Comparison of ENCODE assay signal across 12 cellular contexts in the genomic region with DNA sequence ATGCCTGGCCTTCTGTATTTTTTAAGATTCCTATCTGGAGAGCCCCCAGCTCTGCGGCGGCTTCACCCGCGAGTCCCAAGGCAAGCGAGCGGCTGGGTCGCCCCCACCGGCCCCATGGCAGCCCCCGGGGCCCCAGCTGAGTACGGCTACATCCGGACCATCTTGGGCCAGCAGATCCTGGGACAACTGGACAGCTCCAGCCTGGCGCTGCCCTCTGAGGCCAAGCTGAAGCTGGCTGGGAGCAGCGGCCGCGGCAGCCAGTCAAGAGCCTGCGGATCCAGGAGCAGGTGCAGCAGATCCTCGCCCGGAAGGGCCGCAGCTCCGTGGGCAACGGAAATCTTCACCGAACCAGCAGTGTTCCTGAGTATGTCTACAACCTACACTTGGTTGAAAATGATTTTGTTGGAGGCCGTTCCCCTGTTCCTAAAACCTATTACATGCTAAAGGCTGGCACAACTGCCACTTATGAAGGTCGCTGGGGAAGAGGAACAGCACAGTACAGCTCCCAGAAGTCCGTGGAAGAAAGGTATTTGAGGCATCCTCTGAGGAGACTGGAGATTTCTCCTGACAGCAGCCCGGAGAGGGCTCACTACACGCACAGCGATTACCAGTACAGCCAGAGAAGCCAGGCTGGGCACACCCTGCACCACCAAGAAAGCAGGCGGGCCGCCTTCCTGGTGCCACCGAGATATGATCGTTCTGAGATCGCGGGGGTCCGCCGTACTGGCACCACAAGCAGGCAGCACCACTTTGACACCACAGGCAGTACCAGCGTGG. TPM values are rescaled to one million over a fixed set of nuclear protein-coding genes. Genes with fewer than 3 reads are reported as not detected.
A peak's percentile ranks its signal among the peaks of the same experiment; 100 is the strongest.
DNase-seq lines count a peak whose midpoint lies in the region; ATAC-seq, FAIRE-seq and TF ChIP-seq lines count a peak whose summit lies in the region.
"Not testable (repeated sequence)": the region's sequence is repeated elsewhere in the genome, so short reads cannot be mapped to it uniquely, and the experiment has no call there.
"Had no signal": no experiment of that assay in that cellular context is flagged by ENCODE, and none has a peak within 500 bp of the region (broad histone marks: within the 10 kb centered on the region; RNA-seq: fewer than 3 reads in every experiment).

No MANE protein-coding gene starts in this region.

- not testable (repeated sequence) for H2AFZ ChIP-seq in IMR-90 (replicated peaks; ENCODE audit: low read length, poor library complexity); keratinocyte (ENCODE audit: control insufficient read depth, low read length); trophoblast cell (ENCODE audit: insufficient read depth, low read length, poor library complexity)

- not testable (repeated sequence) for H2BK5ac ChIP-seq in IMR-90 (ENCODE audit: low read depth, low read length, poor library complexity, severe bottlenecking)
- peak overlapping the region; percentile 57 for H2BK5ac ChIP-seq in trophoblast cell (ENCODE audit: low read depth, low read length, poor library complexity)

- POLR2A ChIA-PET in IMR-90 (lab: Charles Lee; ENCODE audit: unreplicated experiment) = not testable (repeated sequence)

- not testable (repeated sequence) for H4K8ac ChIP-seq in IMR-90 (ENCODE audit: low read depth in 2 of 2, low read length in 2 of 2); trophoblast cell (ENCODE audit: low read depth, low read length)

- not testable (repeated sequence) for H3K4ac ChIP-seq in IMR-90 (ENCODE audit: low read depth, low read length)
- peak overlapping the region; percentile 21 for H3K4ac ChIP-seq in trophoblast cell (ENCODE audit: low read depth, low read length)

- not testable (repeated sequence) for TF ChIP-seq CTCF in IMR-90 (conservative IDR thresholded peaks at IDR 0.05; ENCODE audit: low read depth, low read length); keratinocyte (optimal IDR thresholded peaks at IDR 0.05 in 1 of 3, IDR thresholded peaks at IDR 0.05 in 1 of 3, conservative IDR thresholded peaks at IDR 0.05 in 1 of 3; ENCODE audit: extremely low read depth in 1 of 3, insufficient read depth in 2 of 3, low read length in 3 of 3)

- not testable (repeated sequence) for H3K27me3 ChIP-seq in IMR-90 (ENCODE audit: control insufficient read depth, insufficient read depth, low read length); keratinocyte (ENCODE audit: control insufficient read depth, extremely low read depth, insufficient read depth, low read length); trophoblast cell (ENCODE audit: insufficient read depth, low read length)

- H2BK120ac ChIP-seq in IMR-90 (ENCODE audit: low read depth, low read length) = not testable (repeated sequence)
- peak overlapping the region; percentile 85 for H2BK120ac ChIP-seq in trophoblast cell (ENCODE audit: insufficient read depth, low read length, poor library complexity)

- peak overlapping the region; percentile 96 for H2BK12ac ChIP-seq in trophoblast cell (ENCODE audit: low read length)

- dilution Hi-C loops in IMR-90 (cut with HindIII; ENCODE audit: low sequenced_read_pairs, unreplicated experiment); keratinocyte (cut with MboI; ENCODE audit: extremely low pct_ligation_motif_present, low sequenced_read_pairs): not testable (repeated sequence)

- H2AK5ac ChIP-seq in IMR-90 (ENCODE audit: low read depth, low read length) (peak overlapping the region; percentile 39; the same call in 1 of the 2 replicates), trophoblast cell (ENCODE audit: low read length) (peak overlapping the region; percentile 88)

- in situ Hi-C loops in IMR-90 (cut with MboI; ENCODE audit: low sequenced_read_pairs) = not testable (repeated sequence)

- not testable (repeated sequence) for H3K4me2 ChIP-seq in IMR-90 (ENCODE audit: low read depth, low read length); keratinocyte (ENCODE audit: control insufficient read depth, extremely low read depth, insufficient read depth, low read depth, low read length); trophoblast cell (ENCODE audit: low read length)

- intact Hi-C loops in IMR-90 (cut with micrococcal nuclease); Right ventricle myocardium inferior (cut with DNase I): not testable (repeated sequence)

- not testable (repeated sequence) for TF ChIP-seq POLR2A in IMR-90 (IDR thresholded peaks at IDR 0.05; ENCODE audit: low read depth, low read length)

- not testable (repeated sequence) for H3K4me3 ChIP-seq in IMR-90 (ENCODE audit: insufficient read depth, low read depth, low read length); keratinocyte (ENCODE audit: control insufficient read depth in 2 of 3, extremely low read depth in 1 of 3, insufficient read depth in 2 of 3, low read depth in 1 of 3, low read length in 3 of 3); trophoblast cell (ENCODE audit: low read depth, low read length)

- H4K12ac ChIP-seq in trophoblast cell (ENCODE audit: low read depth, low read length) = not testable (repeated sequence)

- not testable (repeated sequence) for H2BK20ac ChIP-seq in IMR-90 (ENCODE audit: low read depth, low read length)

- peak; percentile 53 for FAIRE-seq in keratinocyte (lab: Jason Lieb, UNC)
- FAIRE-seq in urothelium cell line (lab: Jason Lieb, UNC) = peak; percentile 95

- not testable (repeated sequence) for TF ChIP-seq RAD21 in IMR-90 (IDR thresholded peaks at IDR 0.05; ENCODE audit: low read length)

- WGBS in IMR-90 (ENCODE audit: extremely low coverage in 2 of 2, insufficient read length in 1 of 2), 2 experiments = 93% methylated on average over 12 of the region's 37 CpGs; no CpG with 5 or more reads in 1 of the 2 experiments
- WGBS in trophoblast cell (ENCODE audit: extremely low coverage, insufficient coverage, insufficient read length) = no CpG with 5 or more reads among the region's 37 CpGs

- not testable (repeated sequence) for H2BK15ac ChIP-seq in IMR-90 (ENCODE audit: low read depth, low read length)

- not testable (repeated sequence) for H3K9me1 ChIP-seq in IMR-90 (ENCODE audit: insufficient read depth, low read length); keratinocyte (ENCODE audit: control insufficient read depth, extremely low read depth, insufficient read depth, low read length)

- ATAC-seq in IMR-90 (ENCODE audit: low read depth) = not testable (repeated sequence)
- ATAC-seq in Right ventricle myocardium inferior = peak; percentile 42

- DNase-seq in COLO668 (lab: John Stamatoyannopoulos, UW; ENCODE audit: unreplicated experiment) (peak; percentile 5), SHP77 treated with DMSO at 0.1 percent for 48 hours (lab: John Stamatoyannopoulos, UW) (peak; percentile 0)
- DNase-seq in IMR-90; Right ventricle myocardium inferior (ENCODE audit: missing footprints); keratinocyte (ENCODE audit: low read depth, low spot score); trophoblast cell; urothelium cell line (ENCODE audit: low spot score): not testable (repeated sequence)

- H4K91ac ChIP-seq in IMR-90 (ENCODE audit: insufficient read depth, low read depth, low read length) = not testable (repeated sequence)
- peak overlapping the region; percentile 95 for H4K91ac ChIP-seq in trophoblast cell (ENCODE audit: low read depth, low read length)

- H3K14ac ChIP-seq in IMR-90 (replicated peaks; ENCODE audit: low read depth, low read length) = not testable (repeated sequence)
- peak overlapping the region; percentile 42 for H3K14ac ChIP-seq in trophoblast cell (ENCODE audit: low read length)

- H3K23ac ChIP-seq in IMR-90 (ENCODE audit: low read depth, low read length); trophoblast cell (ENCODE audit: low read length): not testable (repeated sequence)

- not testable (repeated sequence) for H3K9me3 ChIP-seq in IMR-90 (ENCODE audit: control insufficient read depth, insufficient read depth, low read length); keratinocyte (ENCODE audit: control insufficient read depth, low read depth, low read length); trophoblast cell (ENCODE audit: insufficient read depth, low read depth, low read length)

- CTCF ChIA-PET in IMR-90 (lab: Yijun Ruan, JAX) = not testable (repeated sequence)

- not testable (repeated sequence) for H2AK9ac ChIP-seq in IMR-90 (replicated peaks; ENCODE audit: low read depth, low read length, poor library complexity)

- H4K20me1 ChIP-seq in IMR-90 (ENCODE audit: insufficient read depth, low read length); keratinocyte (ENCODE audit: control insufficient read depth, extremely low read depth, insufficient read depth, low read length): not testable (repeated sequence)

- not testable (repeated sequence) for H3K56ac ChIP-seq in IMR-90 (ENCODE audit: extremely low read depth, insufficient read depth, low read length)

- not testable (repeated sequence) for H3K36me3 ChIP-seq in IMR-90 (ENCODE audit: control insufficient read depth, insufficient read depth, low read length); keratinocyte (ENCODE audit: control insufficient read depth in 2 of 2, extremely low read depth in 1 of 2, insufficient read depth in 2 of 2, low read length in 2 of 2); trophoblast cell (ENCODE audit: control insufficient read depth in 1 of 2, insufficient read depth in 2 of 2, low read length in 2 of 2)

- not testable (repeated sequence) for H3K18ac ChIP-seq in IMR-90 (ENCODE audit: low read depth, low read length)
- H3K18ac ChIP-seq in trophoblast cell (ENCODE audit: low read length) = peak overlapping the region; percentile 57

- H3K79me1 ChIP-seq in IMR-90 (ENCODE audit: low read depth in 1 of 2, low read length in 2 of 2) = not testable (repeated sequence)
- H3K79me1 ChIP-seq in trophoblast cell (ENCODE audit: low read length) = peaks cover 10% of the 10 kb centered on the region

- H3K4me1 ChIP-seq in IMR-90 (ENCODE audit: control insufficient read depth, insufficient read depth, low read length); keratinocyte (ENCODE audit: control insufficient read depth, extremely low read depth, insufficient read depth, low read length): not testable (repeated sequence)
- peaks cover 8 to 12% of the 10 kb centered on the region in 2 experiments for H3K4me1 ChIP-seq in trophoblast cell (ENCODE audit: control insufficient read depth in 1 of 2, insufficient read depth in 2 of 2, low read length in 2 of 2)

- not testable (repeated sequence) for H3K9ac ChIP-seq in IMR-90 (ENCODE audit: low read depth, low read length); keratinocyte (ENCODE audit: control insufficient read depth, extremely low read depth, insufficient read depth, low read length); trophoblast cell (ENCODE audit: low read length)

- not testable (repeated sequence) for H4K5ac ChIP-seq in IMR-90 (ENCODE audit: low read depth, low read length)

- not testable (repeated sequence) for BruUV-seq in IMR-90 (replicated peaks; lab: Mats Ljungman, UMichigan)

- H3K27ac ChIP-seq in IMR-90 (ENCODE audit: insufficient read depth, low read length); keratinocyte (ENCODE audit: control insufficient read depth, insufficient read depth, low read length): not testable (repeated sequence)
- H3K27ac ChIP-seq in trophoblast cell (ENCODE audit: low read depth, low read length) = peak overlapping the region; percentile 52

- not testable (repeated sequence) for H3K79me2 ChIP-seq in keratinocyte (ENCODE audit: control insufficient read depth, insufficient read depth, low read length); trophoblast cell (ENCODE audit: control insufficient read depth, insufficient read depth, low read length, poor library complexity)

RNA-seq across cellular contexts. Expression of gene VAMP1, which starts 7.3 kb away (rescaled TPM):
- total RNA-seq in IMR-90 (2012; rRNA removed) (7.2 and 7.5 TPM in 2 replicates), Right ventricle myocardium inferior (4.2 TPM)
- polyA plus RNA-seq in IMR-90 (2012; rRNA removed) (21.9 and 23.1 TPM in 2 replicates), keratinocyte (5.3 to 7.8 TPM (median 6.7 TPM) in 3 replicates)
- 10.5 and 21.1 TPM in 2 replicates for polyA plus RNA-seq in IMR-90 (2012; cell fraction: cytosol; rRNA removed)
- polyA plus RNA-seq in IMR-90 (2012; cell fraction: nucleus; rRNA removed; ENCODE audit: low replicate concordance) = 87.7 and 150 TPM in 2 replicates
- polyA plus RNA-seq in keratinocyte (2011; ENCODE audit: low read depth) = 0.42 TPM
- 5.4 and 8.0 TPM in 2 replicates for polyA plus RNA-seq in keratinocyte (2011; cell fraction: cytosol; rRNA removed)
- polyA plus RNA-seq in keratinocyte (2011; cell fraction: nucleus; rRNA removed) = 22.3 and 24.4 TPM in 2 replicates
- polyA plus RNA-seq in keratinocyte (2012; ENCODE audit: low replicate concordance) = 2.3 and 3.8 TPM in 2 replicates
- polyA minus RNA-seq in keratinocyte = 4.9 to 6.2 TPM (median 5.9 TPM) in 3 replicates
- polyA minus RNA-seq in keratinocyte (2011; cell fraction: cytosol; rRNA and poly(A)+ RNA removed) = 0.58 TPM
- polyA minus RNA-seq in keratinocyte (2011; cell fraction: nucleus; rRNA and poly(A)+ RNA removed) = 3.0 and 7.9 TPM in 2 replicates
- 8.1 and 8.3 TPM in 2 replicates for polyA plus RNA-seq in trophoblast cell (2013)

RNA-seq across cellular contexts. Expression of gene MRPL51, which starts 15.3 kb away (rescaled TPM):
- 80.1 and 126 TPM in 2 replicates for total RNA-seq in IMR-90 (2012; rRNA removed)
- 151 and 160 TPM in 2 replicates for polyA plus RNA-seq in IMR-90 (2012; rRNA removed)
- polyA plus RNA-seq in IMR-90 (2012; cell fraction: cytosol; rRNA removed) = 68.0 and 178 TPM in 2 replicates
- polyA plus RNA-seq in IMR-90 (2012; cell fraction: nucleus; rRNA removed; ENCODE audit: low replicate concordance) = 16.5 and 43.9 TPM in 2 replicates
- 278 TPM for total RNA-seq in Right ventricle myocardium inferior
- polyA plus RNA-seq in keratinocyte = 76.5 to 184 TPM (median 130 TPM) in 3 replicates
- 76.9 TPM for polyA plus RNA-seq in keratinocyte (2011; ENCODE audit: low read depth)
- 155 and 198 TPM in 2 replicates for polyA plus RNA-seq in keratinocyte (2011; cell fraction: cytosol; rRNA removed)
- polyA plus RNA-seq in keratinocyte (2011; cell fraction: nucleus; rRNA removed) = 60.2 and 69.9 TPM in 2 replicates
- polyA plus RNA-seq in keratinocyte (2012; ENCODE audit: low replicate concordance) = 163 and 213 TPM in 2 replicates
- 8.3 to 26.0 TPM (median 23.7 TPM) in 3 replicates for polyA minus RNA-seq in keratinocyte
- polyA minus RNA-seq in keratinocyte (2011; cell fraction: cytosol; rRNA and poly(A)+ RNA removed) = 31.7 TPM
- 7.3 and 7.8 TPM in 2 replicates for polyA minus RNA-seq in keratinocyte (2011; cell fraction: nucleus; rRNA and poly(A)+ RNA removed)
- 534 and 575 TPM in 2 replicates for polyA plus RNA-seq in trophoblast cell (2013)

RNA-seq across cellular contexts. Expression of gene NCAPD2, which starts 16.1 kb away (rescaled TPM):
- total RNA-seq in IMR-90 (2012; rRNA removed) = 52.8 and 57.9 TPM in 2 replicates
- polyA plus RNA-seq in IMR-90 (2012; rRNA removed) = 35.6 and 40.9 TPM in 2 replicates
- polyA plus RNA-seq in IMR-90 (2012; cell fraction: cytosol; rRNA removed) = 24.1 and 33.8 TPM in 2 replicates
- 21.1 and 24.2 TPM in 2 replicates for polyA plus RNA-seq in IMR-90 (2012; cell fraction: nucleus; rRNA removed; ENCODE audit: low replicate concordance)
- 11.6 TPM for total RNA-seq in Right ventricle myocardium inferior
- 12.3 to 34.6 TPM (median 33.7 TPM) in 3 replicates for polyA plus RNA-seq in keratinocyte
- polyA plus RNA-seq in keratinocyte (2011; ENCODE audit: low read depth) = 10.5 TPM
- polyA plus RNA-seq in keratinocyte (2011; cell fraction: cytosol; rRNA removed) = 12.0 and 14.9 TPM in 2 replicates
- polyA plus RNA-seq in keratinocyte (2011; cell fraction: nucleus; rRNA removed) = 17.8 and 18.1 TPM in 2 replicates
- polyA plus RNA-seq in keratinocyte (2012; ENCODE audit: low replicate concordance) = 6.2 and 29.3 TPM in 2 replicates
- 18.2 to 60.7 TPM (median 52.1 TPM) in 3 replicates for polyA minus RNA-seq in keratinocyte
- polyA minus RNA-seq in keratinocyte (2011; cell fraction: cytosol; rRNA and poly(A)+ RNA removed) = 25.1 TPM
- polyA minus RNA-seq in keratinocyte (2011; cell fraction: nucleus; rRNA and poly(A)+ RNA removed) = 17.0 and 26.1 TPM in 2 replicates
- 39.3 and 41.7 TPM in 2 replicates for polyA plus RNA-seq in trophoblast cell (2013)

RNA-seq across cellular contexts. Expression of gene TAPBPL, which starts 25.9 kb away (rescaled TPM):
- total RNA-seq in IMR-90 (2012; rRNA removed) (3.4 and 3.6 TPM in 2 replicates), Right ventricle myocardium inferior (15.7 TPM)
- polyA plus RNA-seq in IMR-90 (2012; rRNA removed) (10.4 and 12.1 TPM in 2 replicates), keratinocyte (4.2 to 6.0 TPM (median 4.8 TPM) in 3 replicates)
- polyA plus RNA-seq in IMR-90 (2012; cell fraction: cytosol; rRNA removed) = 8.1 and 14.4 TPM in 2 replicates
- 8.3 and 12.8 TPM in 2 replicates for polyA plus RNA-seq in IMR-90 (2012; cell fraction: nucleus; rRNA removed; ENCODE audit: low replicate concordance)
- polyA plus RNA-seq in keratinocyte (2011; ENCODE audit: low read depth) = 7.0 TPM
- polyA plus RNA-seq in keratinocyte (2011; cell fraction: cytosol; rRNA removed) = 2.5 and 3.5 TPM in 2 replicates
- 6.4 and 9.5 TPM in 2 replicates for polyA plus RNA-seq in keratinocyte (2011; cell fraction: nucleus; rRNA removed)
- 2.2 and 5.2 TPM in 2 replicates for polyA plus RNA-seq in keratinocyte (2012; ENCODE audit: low replicate concordance)
- polyA minus RNA-seq in keratinocyte = 3.1 to 6.7 TPM (median 6.0 TPM) in 3 replicates
- polyA minus RNA-seq in keratinocyte (2011; cell fraction: cytosol; rRNA and poly(A)+ RNA removed) = 2.5 TPM
- polyA minus RNA-seq in keratinocyte (2011; cell fraction: nucleus; rRNA and poly(A)+ RNA removed) = 4.0 and 5.6 TPM in 2 replicates
- 0.04 and 0.17 TPM in 2 replicates for polyA plus RNA-seq in trophoblast cell (2013)
- total RNA-seq: G401 had no signal

RNA-seq across cellular contexts. Expression of gene CD27, which starts 33.0 kb away (rescaled TPM):
- total RNA-seq in IMR-90 (2012; rRNA removed) = not detected in 2 replicates
- polyA plus RNA-seq in IMR-90 (2012; rRNA removed) = 0.07 and 0.10 TPM in 2 replicates
- 0.05 TPM in 1 of 2 replicates, not detected in the other for polyA plus RNA-seq in IMR-90 (2012; cell fraction: cytosol; rRNA removed)
- polyA plus RNA-seq in IMR-90 (2012; cell fraction: nucleus; rRNA removed; ENCODE audit: low replicate concordance) = 0.07 TPM in 1 of 2 replicates, not detected in the other
- total RNA-seq in Right ventricle myocardium inferior = not detected
- polyA plus RNA-seq in keratinocyte = not detected in 3 replicates
- not detected for polyA plus RNA-seq in keratinocyte (2011; ENCODE audit: low read depth)
- polyA plus RNA-seq in keratinocyte (2011; cell fraction: cytosol; rRNA removed) = not detected in 2 replicates
- not detected in 2 replicates for polyA plus RNA-seq in keratinocyte (2011; cell fraction: nucleus; rRNA removed)
- not detected in 2 replicates for polyA plus RNA-seq in keratinocyte (2012; ENCODE audit: low replicate concordance)
- polyA minus RNA-seq in keratinocyte = not detected in 3 replicates
- polyA minus RNA-seq in keratinocyte (2011; cell fraction: cytosol; rRNA and poly(A)+ RNA removed) = not detected
- not detected in 2 replicates for polyA minus RNA-seq in keratinocyte (2011; cell fraction: nucleus; rRNA and poly(A)+ RNA removed)
- not detected in 2 replicates for polyA plus RNA-seq in trophoblast cell (2013)
- total RNA-seq: Daoy, G401, GM23338, H4 had no signal
- polyA plus RNA-seq: AG04450 had no signal
